8 cellular contexts compared by ENCODE assay signal in the genomic region with DNA sequence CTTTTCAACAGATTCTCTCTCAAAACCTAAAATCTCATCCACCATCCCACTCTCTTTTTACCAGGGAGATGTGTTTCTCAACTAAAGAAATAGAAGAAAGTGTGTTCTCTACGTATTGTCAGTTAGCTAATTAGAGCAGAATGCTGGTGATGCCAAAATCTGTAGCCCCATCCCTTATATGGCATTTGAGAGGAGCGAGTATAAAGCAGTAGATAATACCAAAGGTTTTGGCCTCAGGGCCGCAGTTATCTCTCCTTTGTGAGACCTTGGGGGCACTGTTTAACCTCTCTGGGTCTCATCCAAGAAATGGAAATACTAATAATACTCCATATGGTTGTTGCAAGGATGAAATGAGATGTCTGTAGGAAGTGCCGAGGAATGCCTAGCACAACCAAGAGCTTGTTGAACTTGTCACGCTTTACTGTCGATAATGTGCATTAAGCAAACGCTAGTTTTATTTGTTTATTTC. TPM values are rescaled to one million over a fixed set of nuclear protein-coding genes. Genes with fewer than 3 reads are reported as not detected.
DNase-seq lines count a peak whose midpoint lies in the region; ATAC-seq, FAIRE-seq and TF ChIP-seq lines count a peak whose summit lies in the region.

No MANE protein-coding gene starts in this region.

- H2AFZ ChIP-seq in PC-9 (peak overlapping the region; percentile 92), neuron (ENCODE audit: low read depth, low read length) (peak overlapping the region; percentile 92)

- H3K9me3 ChIP-seq in HEK293 (ENCODE audit: control insufficient read depth, insufficient read depth, low read depth, low read length) (no peaks in the 10 kb centered on the region), PC-9 (ENCODE audit: insufficient read depth, low read depth) (no peaks in the 10 kb centered on the region), neuron (ENCODE audit: low read length) (no peaks in the 10 kb centered on the region)

- H3K9me2 ChIP-seq in PC-9 (ENCODE audit: insufficient read depth), result no peaks in the 10 kb centered on the region

- peaks cover 39% of the 10 kb centered on the region for H3K79me2 ChIP-seq in PC-9 (ENCODE audit: low read depth)

- H3F3A ChIP-seq in PC-9 (ENCODE audit: insufficient read depth, low read depth), result peaks cover 8% of the 10 kb centered on the region

- TSS peak; percentile 78 for BruUV-seq in PC-9 (replicated peaks; lab: Mats Ljungman, UMichigan)

- ATAC-seq in HG03097 (IDR thresholded peaks at IDR 0.05; ENCODE audit: low FRiP score, unreplicated experiment), result no peak

- H3K4me1 ChIP-seq in HEK293 (ENCODE audit: control insufficient read depth, insufficient read depth, low read length) (peaks cover 2% of the 10 kb centered on the region; the same call in 1 of the 2 replicates), PC-9 (replicated peaks; ENCODE audit: insufficient read depth) (peaks cover 29% of the 10 kb centered on the region), neuron (ENCODE audit: insufficient read depth, low read length) (peaks cover 12% of the 10 kb centered on the region)

- peak overlapping the region; percentile 69 for H3K4me3 ChIP-seq in HEK293 (ENCODE audit: low read depth, low read length)
- H3K4me3 ChIP-seq in PC-9, result peak overlapping the region; percentile 61
- H3K4me3 ChIP-seq in epithelial cell of proximal tubule (ENCODE audit: low read depth, low read length), result peak overlapping the region; percentile 78
- H3K4me3 ChIP-seq in neuron (ENCODE audit: low read length), result peak overlapping the region; percentile 79

- H3K27ac ChIP-seq in HEK293 (ENCODE audit: extremely low read depth, low read depth, low read length), result no peak overlapping the region; the same call in 1 of the 2 replicates
- H3K27ac ChIP-seq in PC-9, result peak overlapping the region; percentile 93; the same call in 1 of the 2 replicates

- H4K20me1 ChIP-seq in PC-9 (ENCODE audit: insufficient read depth), result no peaks in the 10 kb centered on the region

- DNase-seq in GM13977 (ENCODE audit: low spot score) (peak; percentile 38), PC-9 (no peak), epithelial cell of proximal tubule (ENCODE audit: low read depth) (no peak), D721Med (ENCODE audit: insufficient read length, low spot score) (no peak)
- DNase-seq in central memory CD4-positive, alpha-beta T cell, result no peak

- H3K27me3 ChIP-seq in PC-9 (ENCODE audit: insufficient read depth, low read depth) (no peaks in the 10 kb centered on the region), neuron (ENCODE audit: insufficient read depth, low read length) (peaks cover 3% of the 10 kb centered on the region)

- H3K36me3 ChIP-seq in HEK293 (ENCODE audit: control insufficient read depth in 2 of 2, insufficient read depth in 1 of 2, low read length in 2 of 2) (peaks cover 0 to 27% of the 10 kb centered on the region in 2 experiments), PC-9 (ENCODE audit: low read depth) (peaks cover 26% of the 10 kb centered on the region), neuron (ENCODE audit: insufficient read depth, low read length) (peaks cover 21% of the 10 kb centered on the region)

- no peak for FAIRE-seq in D721Med (lab: Jason Lieb, UNC)

- TF ChIP-seq CTCF in GM13977 (IDR thresholded peaks at IDR 0.05; ENCODE audit: extremely low read depth, insufficient read depth, missing control alignments) (no peak), HEK293 (tag by site-specific recombination; IDR thresholded peaks at IDR 0.05) (no peak), PC-9 (conservative IDR thresholded peaks at IDR 0.05) (no peak), epithelial cell of proximal tubule (conservative IDR thresholded peaks at IDR 0.05; ENCODE audit: low read depth, low read length) (no peak), D721Med (IDR thresholded peaks at IDR 0.05; ENCODE audit: insufficient read depth, missing control alignments) (no peak)

- in situ Hi-C loops in GM13977 (cut with MboI; ENCODE audit: low pct_unique_long_range_greater_than_20kb, low sequenced_read_pairs, unreplicated experiment), result no loop called here

- CTCF ChIA-PET in HEK293 (lab: Yijun Ruan, JAX) (interaction anchor here (0.7 to 3.5 kb wide), 5 partner anchors 10 to 255 kb away, joined by 4 to 28 read pairs (median 5); no protein-coding TSS in a partner anchor), PC-9 (lab: Charles Lee) (interaction anchor here (1.0 to 1.5 kb wide), 3 partner anchors 12 to 62 kb away, joined by 3 to 11 read pairs (median 3); no protein-coding TSS in a partner anchor)

- POLR2A ChIA-PET in HEK293 (lab: Yijun Ruan, JAX), result interaction anchor here (1.0 kb wide), 1 partner anchor 147 kb away, joined by 4 read pairs; no protein-coding TSS in a partner anchor
- POLR2A ChIA-PET in PC-9 (lab: Charles Lee; ENCODE audit: unreplicated experiment), result interaction anchor here (0.6 to 0.8 kb wide), 3 partner anchors 8 to 147 kb away, joined by 4 to 5 read pairs (median 5); no protein-coding TSS in a partner anchor

- intact Hi-C loops in PC-9 (cut with micrococcal nuclease; ENCODE audit: unreplicated experiment), result loop anchor here (5.0 kb wide), 2 partner anchors 257 to 383 kb away; no protein-coding TSS in a partner anchor

- peak overlapping the region; percentile 97 for H3K4me2 ChIP-seq in PC-9

TF ChIP-seq in HEK293, 187 proteins besides CTCF, POLR2A, EP300 and RAD21:
- TF ChIP-seq FEZF1 (tag by site-specific recombination; IDR thresholded peaks at IDR 0.05) (no peak), ZNF660 (tag by site-specific recombination; IDR thresholded peaks at IDR 0.05) (peak; percentile 34; the same call in 1 of the 2 replicates), ZNF837 (tag by site-specific recombination; IDR thresholded peaks at IDR 0.05) (no peak), ZNF776 (tag by site-specific recombination; IDR thresholded peaks at IDR 0.05; ENCODE audit: borderline replicate concordance) (no peak), ZNF548 (tag by site-specific recombination; IDR thresholded peaks at IDR 0.05) (no peak), SP3 (tag by site-specific recombination; IDR thresholded peaks at IDR 0.05) (no peak), REPIN1 (tag by site-specific recombination; IDR thresholded peaks at IDR 0.05; ENCODE audit: low read depth) (peak; percentile 56; the same call in 1 of the 2 replicates), ZNF404 (tag by site-specific recombination; IDR thresholded peaks at IDR 0.05) (no peak), ZNF223 (tag by site-specific recombination; IDR thresholded peaks at IDR 0.05) (no peak), GLI2 (tag by site-specific recombination; IDR thresholded peaks at IDR 0.05; ENCODE audit: borderline replicate concordance, low read depth) (0 out of 2 replicates have a peak, but pooled peaks have one; percentile 23), ZNF664 (tag by site-specific recombination; IDR thresholded peaks at IDR 0.05) (peak; percentile 74), ZNF184 (tag by site-specific recombination; IDR thresholded peaks at IDR 0.05) (0 out of 2 replicates have a peak, but pooled peaks have one; percentile 17), ZNF792 (tag by site-specific recombination; IDR thresholded peaks at IDR 0.05) (no peak), ZXDB (tag by site-specific recombination; IDR thresholded peaks at IDR 0.05) (no peak), ZNF114 (tag by site-specific recombination; IDR thresholded peaks at IDR 0.05) (no peak)
- TF ChIP-seq, protein P1, sequence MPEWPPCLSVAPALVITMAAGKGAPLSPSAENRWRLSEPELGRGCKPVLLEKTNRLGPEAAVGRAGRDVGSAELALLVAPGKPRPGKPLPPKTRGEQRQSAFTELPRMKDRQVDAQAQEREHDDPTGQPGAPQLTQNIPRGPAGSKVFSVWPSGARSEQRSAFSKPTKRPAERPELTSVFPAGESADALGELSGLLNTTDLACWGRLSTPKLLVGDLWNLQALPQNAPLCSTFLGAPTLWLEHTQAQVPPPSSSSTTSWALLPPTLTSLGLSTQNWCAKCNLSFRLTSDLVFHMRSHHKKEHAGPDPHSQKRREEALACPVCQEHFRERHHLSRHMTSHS (tag by site-specific recombination; IDR thresholded peaks at IDR 0.05), result no peak

RNA-seq across cellular contexts. Expression of a gene that starts 0.5 kb away (rescaled TPM):
- total RNA-seq in PC-9 (2021) (109 and 157 TPM in 2 replicates), epithelial cell of proximal tubule (54.4 and 59.3 TPM in 2 replicates)
